Comparison of ENCODE assay signal across 8 cellular contexts in the genomic region with DNA sequence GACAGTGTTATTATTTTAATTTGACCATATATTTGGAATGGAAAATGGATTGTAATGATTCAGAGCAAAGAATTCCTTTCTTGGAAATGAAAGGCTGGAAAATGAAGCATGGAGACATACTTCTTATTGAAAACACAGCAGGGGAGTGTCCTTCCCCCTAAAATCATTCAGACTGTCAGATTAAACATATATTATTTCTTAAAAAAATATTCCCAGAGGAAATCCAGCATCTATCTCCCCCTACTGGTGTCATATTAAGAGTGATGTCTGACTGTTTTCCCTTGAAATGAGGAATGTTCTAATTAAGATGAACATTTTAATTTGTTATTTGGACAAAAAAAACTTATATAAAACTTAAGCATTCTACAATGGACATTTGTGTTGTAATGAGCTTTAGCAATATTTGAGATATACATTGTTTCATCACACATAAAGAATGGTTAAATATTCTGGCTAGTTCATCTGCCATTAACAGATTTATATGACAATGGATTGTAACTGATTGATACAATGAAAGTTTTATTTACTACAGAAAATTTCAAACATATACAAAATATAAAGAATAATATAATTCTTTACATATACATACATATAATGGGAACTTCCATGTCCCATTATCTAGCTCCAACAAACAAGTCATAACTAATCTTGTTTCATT.
DNase-seq lines count a peak whose midpoint lies in the region; ATAC-seq and TF ChIP-seq lines count a peak whose summit lies in the region.

No MANE protein-coding gene starts in this region.

- no peaks in the 10 kb centered on the region for H3K9me3 ChIP-seq in MM.1S (replicated peaks; ENCODE audit: insufficient read depth, low read length)
- H3K9me3 ChIP-seq in osteoblast (ENCODE audit: low read depth, low read length): no peaks in the 10 kb centered on the region

- ATAC-seq in GM21619 (IDR thresholded peaks at IDR 0.05; ENCODE audit: unreplicated experiment): no peak

- H3K36me3 ChIP-seq in MM.1S (replicated peaks; ENCODE audit: insufficient read depth, low read length) (no peaks in the 10 kb centered on the region), osteoblast (ENCODE audit: insufficient read depth, low read length) (no peaks in the 10 kb centered on the region)

- H3K9ac ChIP-seq in MM.1S (ENCODE audit: low read length): no peak overlapping the region

- no peak overlapping the region for H3K4me3 ChIP-seq in MM.1S (ENCODE audit: low read length)
- H3K4me3 ChIP-seq in dorsolateral prefrontal cortex: no peak overlapping the region
- no peak overlapping the region for H3K4me3 ChIP-seq in osteoblast (ENCODE audit: insufficient read depth, low read length)

- H3K9me2 ChIP-seq in MM.1S (replicated peaks; ENCODE audit: insufficient read depth, low read length): no peaks in the 10 kb centered on the region

- peak; percentile 48 for TF ChIP-seq CTCF in MM.1S (IDR thresholded peaks at IDR 0.05; ENCODE audit: low read length)
- TF ChIP-seq CTCF in dorsolateral prefrontal cortex (IDR thresholded peaks at IDR 0.05 in 54 of 56, conservative IDR thresholded peaks at IDR 0.05 in 2 of 56; ENCODE audit: low read depth in 1 of 56, partially characterized antibody in 56 of 56): peak; percentile 35 to 77 (median 62)
- peak; percentile 65 for TF ChIP-seq CTCF in osteoblast (IDR thresholded peaks at IDR 0.05; ENCODE audit: extremely low read depth, low read depth, low read length)

- H3F3A ChIP-seq in MM.1S (ENCODE audit: insufficient read depth, low read length): no peaks in the 10 kb centered on the region

- H3K27me3 ChIP-seq in MM.1S (replicated peaks; ENCODE audit: insufficient read depth, low read length): peaks cover 19% of the 10 kb centered on the region; the same call in 1 of the 2 replicates
- H3K27me3 ChIP-seq in dorsolateral prefrontal cortex: no peaks in the 10 kb centered on the region
- H3K27me3 ChIP-seq in osteoblast (ENCODE audit: insufficient read depth, low read length): no peaks in the 10 kb centered on the region

- H4K20me1 ChIP-seq in MM.1S (ENCODE audit: insufficient read depth, low read length) (no peaks in the 10 kb centered on the region), osteoblast (ENCODE audit: insufficient read depth, low read length) (no peaks in the 10 kb centered on the region)

- intact Hi-C loops in dorsolateral prefrontal cortex (cut with DNase I): loop anchor here in 1 of 2 donors (10.0 kb wide), 1 partner anchor 266 kb away; a partner anchor contains a TSS

- H3K4me1 ChIP-seq in MM.1S (ENCODE audit: low read length): no peaks in the 10 kb centered on the region
- H3K4me1 ChIP-seq in osteoblast (ENCODE audit: insufficient read depth, low read length): no peaks in the 10 kb centered on the region

- DNase-seq in DMS53 (lab: John Stamatoyannopoulos, UW): peak; percentile 49
- peak; percentile 29 for DNase-seq in MM.1S
- DNase-seq in dorsolateral prefrontal cortex: no peak
- DNase-seq in osteoblast (ENCODE audit: insufficient read length, low spot score, missing footprints): peak; percentile 76
- DNase-seq in cerebellar nuclear complex (lab: John Stamatoyannopoulos, UW): no peak
- no peak for DNase-seq in SHP77 treated with DMSO at 0.1 percent for 48 hours (lab: John Stamatoyannopoulos, UW)
- DNase-seq in SIG-M5 treated with dmso at 0.1 percent for 504 hours (lab: John Stamatoyannopoulos, UW; ENCODE audit: unreplicated experiment): no peak

- no peak overlapping the region for H3K4me2 ChIP-seq in MM.1S (ENCODE audit: low read depth, low read length)
- H3K4me2 ChIP-seq in osteoblast (ENCODE audit: insufficient read depth, low read length): no peak overlapping the region

- H2AFZ ChIP-seq in MM.1S (ENCODE audit: low read length): no peak overlapping the region
- no peak overlapping the region for H2AFZ ChIP-seq in osteoblast (ENCODE audit: low read length)

- H3K79me2 ChIP-seq in MM.1S (ENCODE audit: low read length) (no peaks in the 10 kb centered on the region), osteoblast (ENCODE audit: insufficient read depth, low read length) (no peaks in the 10 kb centered on the region)

- H3K27ac ChIP-seq in MM.1S (ENCODE audit: low read length): no peak overlapping the region
- H3K27ac ChIP-seq in dorsolateral prefrontal cortex: no peak overlapping the region
- H3K27ac ChIP-seq in osteoblast (ENCODE audit: low read depth, low read length): no peak overlapping the region

Comparison
In these comparisons a context has a peak if more than half of its experiments do, and no peak if none do; other contexts are left out.
1. DNase-seq: peak in DMS53 (single experiment), MM.1S (single experiment) and osteoblast (single experiment); none in dorsolateral prefrontal cortex (0 of 10), cerebellar nuclear complex (0 of 2), SHP77 treated with DMSO at 0.1 percent for 48 hours (single experiment) and SIG-M5 treated with dmso at 0.1 percent for 504 hours (single experiment).
2. Peak in every context shown above with its lines, with median percentiles within 50 percentile points of each other: CTCF ChIP-seq.